ENCODE assay signal across 22 cellular contexts in genomic region chr12:80213871-80214270, GRCh38.
"Had no signal": no experiment of that assay in that cellular context is flagged by ENCODE, and none has a peak within 500 bp of the region (broad histone marks: within the 10 kb centered on the region; RNA-seq: fewer than 3 reads in every experiment).

No MANE protein-coding gene starts in this region.

- H3K36me3 ChIP-seq: right lobe of liver, thoracic aorta, uterus had no signal

- H3K27me3 ChIP-seq: right lobe of liver, uterus had no signal

- H3K4me1 ChIP-seq: right lobe of liver, uterus had no signal

- FAIRE-seq: bronchial epithelial cell, colon, frontal cortex, keratinocyte, TTC549 had no signal

- ATAC-seq: activated CD8-positive, alpha-beta memory T cell treated with anti-CD3 and anti-CD28 coated beads, Interleukin-2, amount 10 ng/mL, durations not matched to agents 7 days and 5 days; activated CD8-positive, alpha-beta T cell treated with anti-CD3 and anti-CD28 coated beads for 36 hours; activated naive CD4-positive, alpha-beta T cell treated with anti-CD3 and anti-CD28 coated beads, Interleukin-2, amount 50 U/mL, for 72 hours; left colon; mucosa of descending colon; natural killer cell treated with Interleukin-12 subunit alpha and Interleukin-12 subunit beta and Interleukin-15 and Interleukin-18, amount 100 ng/mL, for 72 hours; right lobe of liver; stimulated activated naive CD8-positive, alpha-beta T cell treated with anti-CD3 and anti-CD28 coated beads, Interleukin-15, Interleukin-2, amounts not matched to agents 100 U/mL and 50 U/mL, for 24 hours had no signal

- H3K4me3 ChIP-seq: mucosa of descending colon, right lobe of liver, thoracic aorta, uterus had no signal

- H3K9me3 ChIP-seq: mucosa of descending colon, right lobe of liver, thoracic aorta, uterus had no signal

- H3K27ac ChIP-seq: right lobe of liver, thoracic aorta, uterus, VCaP had no signal

- DNase-seq: activated CD4-positive, alpha-beta T cell treated with anti-CD3 and anti-CD28 coated beads, Interleukin-2, amount 50 U/mL, for 1 hour; activated CD4-positive, CD25-positive, alpha-beta regulatory T cell treated with anti-CD3 and anti-CD28 coated beads, Interleukin-2, amount 50 U/mL, for 72 hours; activated CD8-positive, alpha-beta memory T cell treated with anti-CD3 and anti-CD28 coated beads, Interleukin-2, amount 10 ng/mL, durations not matched to agents 7 days and 5 days; activated CD8-positive, alpha-beta T cell treated with anti-CD3 and anti-CD28 coated beads for 36 hours; activated T-cell treated with anti-CD3 and anti-CD28 coated beads, Interleukin-2, amount 50 U/mL, for 48 hours; dermis blood vessel endothelial cell; effector CD8-positive, alpha-beta T cell; left colon; mucosa of descending colon; right lobe of liver; stimulated activated CD4-positive, alpha-beta T cell treated with anti-CD3 and anti-CD28 coated beads, Interleukin-2, amount 100 ng/mL, for 48 hours; stimulated activated naive CD8-positive, alpha-beta T cell treated with anti-CD3 and anti-CD28 coated beads, Interleukin-15, Interleukin-2, amounts not matched to agents 100 U/mL and 50 U/mL, for 24 hours; uterus had no signal
